ENCODE assay signal across 8 cellular contexts in the genomic region with DNA sequence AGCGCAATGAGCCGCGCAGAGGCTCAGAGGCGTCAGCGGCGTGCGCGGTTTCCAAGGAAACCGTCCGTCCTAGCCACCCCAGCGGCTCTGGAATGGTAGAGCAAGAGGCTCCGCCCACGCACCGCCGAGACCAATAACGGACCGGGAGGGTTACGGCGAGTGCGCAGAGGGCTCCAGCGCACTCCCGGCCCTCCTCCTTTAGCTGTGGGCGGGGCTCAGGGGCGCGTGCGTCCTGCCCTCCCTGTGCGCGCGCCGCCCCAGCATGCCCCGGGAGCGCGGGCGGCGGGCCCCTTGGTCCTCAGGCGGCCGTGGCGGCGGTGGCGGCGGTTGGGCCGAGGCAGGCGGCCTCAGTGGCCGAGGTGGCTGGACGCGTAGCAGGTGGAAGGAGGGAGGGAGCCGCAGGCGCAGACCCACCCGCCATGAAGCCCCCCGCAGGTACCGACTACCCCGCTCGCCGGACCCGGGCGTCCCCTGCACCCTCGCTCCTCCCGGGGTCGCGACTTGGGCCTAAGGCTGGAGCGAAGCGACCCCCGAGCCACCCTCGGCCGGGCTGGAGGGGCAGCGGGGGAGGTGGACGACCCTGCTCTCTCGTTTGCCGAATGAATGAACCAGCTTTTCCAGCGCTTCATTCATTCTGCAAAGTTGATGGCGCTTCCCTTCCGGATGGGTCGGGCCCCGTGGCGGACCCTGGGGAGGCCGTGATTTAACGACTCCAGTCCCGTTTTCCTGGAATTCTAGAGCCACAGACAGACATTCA. TPM values are rescaled to one million over a fixed set of nuclear protein-coding genes. Genes with fewer than 3 reads are reported as not detected.
DNase-seq lines count a peak whose midpoint lies in the region; ATAC-seq and TF ChIP-seq lines count a peak whose summit lies in the region.

A gene (plus strand): TSS at position 260 of the 757 bp plus-strand sequence. CDS start 160 bp downstream, at position 420.

- POLR2A ChIA-PET in T-cell (lab: Charles Lee) = interaction anchor here in 1 of 2 donors (0.6 to 0.7 kb wide), 2 partner anchors 298 to 307 kb away, joined by 4 to 5 read pairs; no protein-coding TSS in a partner anchor

- intact Hi-C loops in cardiac septum (cut with DNase I) (loop anchor here (2.0 kb wide), 1 partner anchor 45 kb away; a partner anchor contains a TSS), transverse colon (cut with DNase I; ENCODE audit: low total_unique reads) (loop anchor here (10.0 kb wide), 1 partner anchor 761 kb away; no protein-coding TSS in a partner anchor)

- H3K14ac ChIP-seq in trophoblast cell (ENCODE audit: low read length) = peak within 1 kb of the TSS; percentile 89

- H3K9me3 Mint-ChIP-seq in T-cell = no peaks in the 10 kb centered on the region

- peak within 1 kb of the TSS; percentile 43 for H3K18ac ChIP-seq in trophoblast cell (ENCODE audit: low read length)

- H2BK5ac ChIP-seq in trophoblast cell (ENCODE audit: low read depth, low read length, poor library complexity) = peak within 1 kb of the TSS; percentile 39

- H3K27me3 ChIP-seq in trophoblast cell (ENCODE audit: insufficient read depth, low read length) = no peaks in the 10 kb centered on the region
- H3K27me3 ChIP-seq in transverse colon = no peaks in the 10 kb centered on the region

- 0 to 1% (median 1%) methylated on average over 66 to 78 of the region's 78 CpGs for WGBS in adipose tissue, 3 donors
- WGBS in trophoblast cell (ENCODE audit: extremely low coverage, insufficient coverage, insufficient read length) = no CpG with 5 or more reads among the region's 78 CpGs
- 0 to 1% methylated on average over 10 to 46 of the region's 78 CpGs for WGBS in transverse colon (ENCODE audit: low coverage in 1 of 2), 2 donors

- CTCF ChIA-PET in T-cell (lab: Charles Lee) = interaction anchor here in 1 of 2 donors (0.6 to 1.0 kb wide), 3 partner anchors 54 to 137 kb away, joined by 3 to 4 read pairs (median 3); a partner anchor contains a TSS

- peak within 1 kb of the TSS; percentile 46 to 83 for H3K27ac Mint-ChIP-seq in T-cell

- H2BK12ac ChIP-seq in trophoblast cell (ENCODE audit: low read length) = no peak within 1 kb of the TSS

- peaks cover 10% of the 10 kb centered on the region for H3K79me1 ChIP-seq in trophoblast cell (ENCODE audit: low read length)

- peak within 1 kb of the TSS; percentile 71 for H4K91ac ChIP-seq in trophoblast cell (ENCODE audit: low read depth, low read length)

- peaks cover 12 to 17% of the 10 kb centered on the region in 2 experiments for H3K36me3 ChIP-seq in trophoblast cell (ENCODE audit: control insufficient read depth in 1 of 2, insufficient read depth in 2 of 2, low read length in 2 of 2)
- no peaks in the 10 kb centered on the region for H3K36me3 ChIP-seq in transverse colon

- ATAC-seq in HG02798 (IDR thresholded peaks at IDR 0.05; ENCODE audit: poor library complexity, unreplicated experiment) (peak; percentile 75), T-cell (replicated peaks in 1 of 4) (peak; percentile 90 to 96 (median 92))

- peak within 1 kb of the TSS; percentile 82 to 86 (median 85) for H3K4me3 Mint-ChIP-seq in T-cell

- H3K9me3 ChIP-seq in trophoblast cell (ENCODE audit: insufficient read depth, low read depth, low read length) (no peaks in the 10 kb centered on the region), transverse colon (no peaks in the 10 kb centered on the region)

- H2AK5ac ChIP-seq in trophoblast cell (ENCODE audit: low read length) = peak within 1 kb of the TSS; percentile 55

- peaks cover 38 to 56% (median 56%) of the 10 kb centered on the region in 3 donors for H3K4me1 Mint-ChIP-seq in T-cell

- no peak for TF ChIP-seq EP300 in transverse colon (IDR thresholded peaks at IDR 0.05; ENCODE audit: low read depth)

- DNase-seq in GM12865 (ENCODE audit: low read depth) (peak; percentile 100), NCI-H1436 treated with DMSO at 0.1 percent for 48 hours (lab: John Stamatoyannopoulos, UW) (peak; percentile 91), T-cell (peak; percentile 91 to 100 (median 98)), cardiac septum (ENCODE audit: low spot score) (peak; percentile 98), trophoblast cell (peak; percentile 100), transverse colon (peak; percentile 99)

- H3K23ac ChIP-seq in trophoblast cell (ENCODE audit: low read length) = no peak within 1 kb of the TSS

- H4K12ac ChIP-seq in trophoblast cell (ENCODE audit: low read depth, low read length) = peak within 1 kb of the TSS; percentile 31

- H3K9ac ChIP-seq in trophoblast cell (ENCODE audit: low read length) = peak within 1 kb of the TSS; percentile 94

- peak within 1 kb of the TSS; percentile 85 for H4K8ac ChIP-seq in trophoblast cell (ENCODE audit: low read depth, low read length)

- H3K4me1 ChIP-seq in trophoblast cell (ENCODE audit: control insufficient read depth in 1 of 2, insufficient read depth in 2 of 2, low read length in 2 of 2) = peaks cover 5 to 11% of the 10 kb centered on the region in 2 experiments
- H3K4me1 ChIP-seq in transverse colon = peaks cover 7 to 47% (median 32%) of the 10 kb centered on the region in 4 donors

- no peaks in the 10 kb centered on the region for H3K27me3 Mint-ChIP-seq in T-cell

- peak within 1 kb of the TSS; percentile 46 for H2AFZ ChIP-seq in trophoblast cell (ENCODE audit: insufficient read depth, low read length, poor library complexity)

- peaks cover 28% of the 10 kb centered on the region for H3K79me2 ChIP-seq in trophoblast cell (ENCODE audit: control insufficient read depth, insufficient read depth, low read length, poor library complexity)

- H3K4me3 ChIP-seq in GM12865 (ENCODE audit: low read depth, low read length) (peak within 1 kb of the TSS; percentile 77), trophoblast cell (ENCODE audit: low read depth, low read length) (peak within 1 kb of the TSS; percentile 93), transverse colon (peak within 1 kb of the TSS; percentile 64 to 94 (median 86))

- TF ChIP-seq CTCF in GM12865 (IDR thresholded peaks at IDR 0.05; ENCODE audit: insufficient read depth, low read depth, low read length, missing control alignments) = no peak
- no peak for TF ChIP-seq CTCF in transverse colon (IDR thresholded peaks at IDR 0.05)

- peak within 1 kb of the TSS; percentile 91 for H3K4ac ChIP-seq in trophoblast cell (ENCODE audit: low read depth, low read length)

- H2BK120ac ChIP-seq in trophoblast cell (ENCODE audit: insufficient read depth, low read length, poor library complexity) = peak within 1 kb of the TSS; percentile 25

- H3K36me3 Mint-ChIP-seq in T-cell = peaks cover 3% of the 10 kb centered on the region

- in situ Hi-C loops in transverse colon (cut with MboI; ENCODE audit: low pct_ligation_motif_present in 1 of 4, low pct_unique_long_range_greater_than_20kb in 1 of 4, low sequenced_read_pairs in 3 of 4) = no loop called here

- peak; percentile 38 for TF ChIP-seq POLR2A in transverse colon (IDR thresholded peaks at IDR 0.05)

- H3K4me2 ChIP-seq in trophoblast cell (ENCODE audit: low read length) = peak within 1 kb of the TSS; percentile 70

- H3K27ac ChIP-seq in adipose tissue (ENCODE audit: low read depth, low read length) = no peak within 1 kb of the TSS
- peak within 1 kb of the TSS; percentile 12 for H3K27ac ChIP-seq in trophoblast cell (ENCODE audit: low read depth, low read length)
- peak within 1 kb of the TSS; percentile 72 to 99 (median 83) for H3K27ac ChIP-seq in transverse colon

RNA-seq across cellular contexts. Expression of the gene that starts here (rescaled TPM):
- total RNA-seq in T-cell = 10 to 100 TPM; 30.8 to 46.6 (median 41.9) TPM
- polyA plus RNA-seq in adipose tissue = 10 to 100 TPM; 24.0 to 33.0 (median 32.8) TPM
- total RNA-seq in cardiac septum = 34.6 TPM
- polyA plus RNA-seq in trophoblast cell (2013) = 71.6 and 74.6 TPM in 2 replicates
- 100 to 1,000 TPM in 1 of 4 donors, 10 to 100 TPM in 3; 32.9 to 149 (median 42.0) TPM for total RNA-seq in transverse colon
